19 cellular contexts compared by ENCODE assay signal in the genomic region with DNA sequence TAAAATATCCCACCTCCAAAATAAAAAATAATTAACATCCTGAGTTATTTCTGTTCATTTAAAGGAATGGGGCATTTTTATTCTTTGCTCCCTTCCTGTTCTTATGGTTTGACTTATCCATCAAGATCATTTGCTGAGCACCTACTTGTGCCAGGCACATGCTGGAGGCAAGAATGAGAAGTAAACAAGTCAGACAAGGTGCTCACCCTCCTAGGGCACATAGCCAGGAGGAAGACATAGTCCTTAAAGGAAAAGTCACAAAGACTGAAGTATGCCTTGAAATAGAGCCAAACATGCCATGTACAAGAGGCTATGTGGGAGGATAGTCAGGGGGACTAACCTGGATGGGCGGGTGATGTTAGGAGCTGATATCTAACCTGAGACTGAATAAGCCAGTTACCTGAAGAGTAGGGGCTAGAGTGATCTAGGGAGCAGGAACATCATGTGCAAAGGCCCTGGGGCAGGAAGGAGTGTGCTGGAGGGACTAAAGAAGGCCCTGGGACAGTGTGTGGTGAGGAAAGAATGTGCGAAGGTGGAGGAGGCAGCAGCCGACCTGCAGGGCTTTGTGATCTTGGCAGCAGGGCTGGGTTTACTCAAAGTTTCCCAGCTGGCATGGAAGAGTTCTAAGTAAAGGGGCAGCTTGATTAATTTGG.
DNase-seq lines count a peak whose midpoint lies in the region; ATAC-seq, FAIRE-seq and TF ChIP-seq lines count a peak whose summit lies in the region.
"Had no signal": no experiment of that assay in that cellular context is flagged by ENCODE, and none has a peak within 500 bp of the region (broad histone marks: within the 10 kb centered on the region; RNA-seq: fewer than 3 reads in every experiment).

No MANE protein-coding gene starts in this region.

- peak; percentile 64 for FAIRE-seq in bronchial epithelial cell (lab: Jason Lieb, UNC)
- FAIRE-seq: GM12878 had no signal

- H3K4me3 ChIP-seq in HCT116 (replicated peaks in 1 of 2; ENCODE audit: low read depth in 1 of 2, low read length in 2 of 2): no peak overlapping the region
- H3K4me3 ChIP-seq in bronchial epithelial cell (ENCODE audit: low read depth, low read length): no peak overlapping the region
- no peak overlapping the region for H3K4me3 ChIP-seq in upper lobe of right lung
- H3K4me3 ChIP-seq: BLaER1 treated with 17β-estradiol and CSF1 and Interleukin-3, amounts not matched to agents 10 nM and 100 nM; GM12878 had no signal

- no peak overlapping the region for H3K4me3 Mint-ChIP-seq in neural crest cell
- H3K4me3 Mint-ChIP-seq: B cell; CD4-positive, CD25-positive, alpha-beta regulatory T cell; CD8-positive, alpha-beta memory T cell had no signal

- H3K9ac ChIP-seq in HCT116 (ENCODE audit: low read length): no peak overlapping the region
- H3K9ac ChIP-seq: BLaER1 treated with 17β-estradiol and CSF1 and Interleukin-3, amounts not matched to agents 10 nM and 100 nM had no signal

- no peak for TF ChIP-seq POLR2A in HCT116 (IDR thresholded peaks at IDR 0.05; ENCODE audit: borderline replicate concordance, extremely low read depth, insufficient read depth, insufficient read length)
- no peak for TF ChIP-seq POLR2A in erythroblast (IDR thresholded peaks at IDR 0.05; ENCODE audit: low read length)

- no TSS peak for BruUV-seq in HCT116 (replicated peaks; lab: Mats Ljungman, UMichigan)

- no peaks in the 10 kb centered on the region for H3K27me3 ChIP-seq in HCT116 (ENCODE audit: insufficient read depth, low read length)
- H3K27me3 ChIP-seq in bronchial epithelial cell (ENCODE audit: control insufficient read depth, insufficient read depth, low read length): no peaks in the 10 kb centered on the region
- peaks cover 6% of the 10 kb centered on the region for H3K27me3 ChIP-seq in upper lobe of right lung
- H3K27me3 ChIP-seq: BLaER1 treated with 17β-estradiol and CSF1 and Interleukin-3, amounts not matched to agents 10 nM and 100 nM had no signal

- H4K20me1 ChIP-seq in HCT116 (ENCODE audit: insufficient read depth): no peaks in the 10 kb centered on the region
- H4K20me1 ChIP-seq: BLaER1 treated with 17β-estradiol and CSF1 and Interleukin-3, amounts not matched to agents 10 nM and 100 nM had no signal

- no peak for TF ChIP-seq CTCF in HCT116 (IDR thresholded peaks at IDR 0.05 in 2 of 3, conservative IDR thresholded peaks at IDR 0.05 in 1 of 3; ENCODE audit: borderline replicate concordance in 1 of 3, insufficient read depth in 1 of 3, low read depth in 2 of 3, low read length in 2 of 3)
- no peak for TF ChIP-seq CTCF in bronchial epithelial cell (IDR thresholded peaks at IDR 0.05; ENCODE audit: insufficient read depth, low read length, severe bottlenecking)
- TF ChIP-seq CTCF in neural crest cell (conservative IDR thresholded peaks at IDR 0.05): no peak
- TF ChIP-seq CTCF in upper lobe of right lung (IDR thresholded peaks at IDR 0.05): no peak

- H3K4me1 ChIP-seq in HCT116 (ENCODE audit: control insufficient read depth in 1 of 2, insufficient read depth in 2 of 2, low read length in 2 of 2): no peaks in the 10 kb centered on the region
- no peaks in the 10 kb centered on the region for H3K4me1 ChIP-seq in upper lobe of right lung

- peak overlapping the region; percentile 60 for H3K27ac Mint-ChIP-seq in neural crest cell (ENCODE audit: unreplicated experiment)
- H3K27ac Mint-ChIP-seq: B cell; CD4-positive, CD25-positive, alpha-beta regulatory T cell; CD8-positive, alpha-beta memory T cell had no signal

- H3K27me3 Mint-ChIP-seq in neural crest cell (ENCODE audit: low read depth): peaks cover 5% of the 10 kb centered on the region
- H3K27me3 Mint-ChIP-seq: CD4-positive, CD25-positive, alpha-beta regulatory T cell had no signal

- no peaks in the 10 kb centered on the region for H3K9me3 ChIP-seq in HCT116 (ENCODE audit: control insufficient read depth in 1 of 2, insufficient read depth in 1 of 2, low read depth in 1 of 2, low read length in 2 of 2)
- H3K9me3 ChIP-seq in upper lobe of right lung: no peaks in the 10 kb centered on the region

- no peak for TF ChIP-seq RAD21 in HCT116 (IDR thresholded peaks at IDR 0.05; ENCODE audit: low read depth)

- CTCF ChIA-PET in HCT116 (lab: Charles Lee): no interaction called here

- H3K4me2 ChIP-seq in HCT116 (ENCODE audit: low read length): no peak overlapping the region

- no peak for ATAC-seq in HCT116
- no peak for ATAC-seq in upper lobe of right lung
- ATAC-seq: GM12878 had no signal

- no peaks in the 10 kb centered on the region for H3K36me3 Mint-ChIP-seq in neural crest cell (ENCODE audit: low read depth)
- H3K36me3 Mint-ChIP-seq: CD4-positive, CD25-positive, alpha-beta regulatory T cell; CD8-positive, alpha-beta memory T cell had no signal

- no peaks in the 10 kb centered on the region for H3K36me3 ChIP-seq in HCT116 (ENCODE audit: control insufficient read depth in 1 of 2, insufficient read depth in 2 of 2, low read length in 2 of 2)
- H3K36me3 ChIP-seq in bronchial epithelial cell (ENCODE audit: control insufficient read depth, insufficient read depth, low read length): no peaks in the 10 kb centered on the region
- H3K36me3 ChIP-seq in upper lobe of right lung: no peaks in the 10 kb centered on the region
- H3K36me3 ChIP-seq: BLaER1 treated with 17β-estradiol and CSF1 and Interleukin-3, amounts not matched to agents 10 nM and 100 nM had no signal

- no peak overlapping the region for H3K27ac ChIP-seq in HCT116 (ENCODE audit: low read depth, low read length)
- H3K27ac ChIP-seq in upper lobe of right lung: no peak overlapping the region
- H3K27ac ChIP-seq: BLaER1 treated with 17β-estradiol and CSF1 and Interleukin-3, amounts not matched to agents 10 nM and 100 nM had no signal

- intact Hi-C loops in HCT116 (cut with micrococcal nuclease): no loop called here
- intact Hi-C loops in upper lobe of right lung (cut with DNase I): no loop called here

- H3K79me2 ChIP-seq in HCT116 (ENCODE audit: insufficient read depth, low read length): no peaks in the 10 kb centered on the region

- H3K9me2 ChIP-seq in HCT116 (ENCODE audit: insufficient read depth): no peaks in the 10 kb centered on the region

- POLR2A ChIA-PET in HCT116 (lab: Charles Lee): no interaction called here

- H3K9me3 Mint-ChIP-seq in neural crest cell: peaks cover 5% of the 10 kb centered on the region

- H2AFZ ChIP-seq in HCT116 (ENCODE audit: low read depth, low read length, poor library complexity, severe bottlenecking): no peak overlapping the region

- RAD21 ChIA-PET in HCT116 (lab: Charles Lee; ENCODE audit: low non-redundant PET in 1 of 2, low total read pairs in 2 of 2, uncharacterized antibody in 2 of 2, unreplicated experiment in 2 of 2): no interaction called here

- DNase-seq in HCT116 (ENCODE audit: low read depth, low spot score) (no peak), bronchial epithelial cell (ENCODE audit: low read depth) (peak; percentile 2), neural crest cell (ENCODE audit: low read depth, low spot score) (no peak), upper lobe of right lung (peak; percentile 21), erythroblast (lab: John Stamatoyannopoulos, UW) (no peak), iPS-NIHi11 (ENCODE audit: low spot score) (no peak)
- DNase-seq in effector CD4-positive, alpha-beta T cell: no peak
- DNase-seq: CD4-positive, CD25-positive, alpha-beta regulatory T cell; COR-L47; DMS 273 treated with DMSO at 0.1 percent for 48 hours; DMS53; DND-41; EL; GOT3; H7 had no signal

- no peaks in the 10 kb centered on the region for H3K4me1 Mint-ChIP-seq in neural crest cell
- H3K4me1 Mint-ChIP-seq: B cell; CD4-positive, CD25-positive, alpha-beta regulatory T cell; CD8-positive, alpha-beta memory T cell had no signal

TF ChIP-seq in HCT116, 20 proteins besides CTCF, POLR2A, EP300 and RAD21:
- TF ChIP-seq, protein P1, sequence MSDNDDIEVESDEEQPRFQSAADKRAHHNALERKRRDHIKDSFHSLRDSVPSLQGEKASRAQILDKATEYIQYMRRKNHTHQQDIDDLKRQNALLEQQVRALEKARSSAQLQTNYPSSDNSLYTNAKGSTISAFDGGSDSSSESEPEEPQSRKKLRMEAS (IDR thresholded peaks at IDR 0.05): 0 out of 2 replicates have a peak, but pooled peaks have one; percentile 23
- no peak for TF ChIP-seq SRF (IDR thresholded peaks at IDR 0.05; ENCODE audit: low read depth)
TF ChIP-seq in HCT116: peak in this region for 1.

Comparison
In these comparisons a context has a peak if more than half of its experiments do, and no peak if none do; other contexts are left out.
1. DNase-seq: peak in bronchial epithelial cell (single experiment) and upper lobe of right lung (single experiment); none in HCT116 (single experiment), neural crest cell (single experiment), erythroblast (0 of 2), effector CD4-positive, alpha-beta T cell (single experiment) and iPS-NIHi11 (single experiment).